ENCODE assay signal across 11 cellular contexts in the genomic region with DNA sequence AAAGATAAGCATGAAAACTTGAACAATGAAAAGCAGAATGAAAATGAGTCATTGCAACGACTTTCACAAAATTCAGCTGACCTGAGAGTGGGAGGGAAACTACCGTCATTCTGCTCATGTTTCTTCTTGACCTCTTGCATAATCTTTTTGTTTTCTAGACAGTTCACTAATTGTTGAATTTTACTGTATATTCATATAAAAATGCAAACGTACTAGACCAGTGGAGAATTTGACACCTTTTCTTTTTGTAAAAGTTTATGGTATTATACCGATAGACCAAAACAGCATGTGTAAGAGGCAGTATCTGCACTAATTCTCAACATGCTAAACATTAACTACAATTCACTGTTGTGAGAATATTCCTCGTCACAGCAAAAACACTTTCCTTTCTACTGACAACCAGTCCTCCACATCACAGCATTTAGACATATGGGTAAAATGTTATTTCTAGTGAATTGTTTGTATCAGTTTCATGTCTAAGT.
DNase-seq lines count a peak whose midpoint lies in the region; ATAC-seq and TF ChIP-seq lines count a peak whose summit lies in the region.
"Had no signal": no experiment of that assay in that cellular context is flagged by ENCODE, and none has a peak within 500 bp of the region (broad histone marks: within the 10 kb centered on the region; RNA-seq: fewer than 3 reads in every experiment).

No MANE protein-coding gene starts in this region.

- intact Hi-C loops in esophagus muscularis mucosa (cut with DNase I), result no loop called here

- ATAC-seq in HG02970 (IDR thresholded peaks at IDR 0.05; ENCODE audit: low FRiP score, unreplicated experiment) (peak; percentile 64), HG03039 (IDR thresholded peaks at IDR 0.05; ENCODE audit: unreplicated experiment) (no peak), GM21390 (IDR thresholded peaks at IDR 0.05; ENCODE audit: unreplicated experiment) (no peak)
- ATAC-seq: gastroesophageal sphincter had no signal

- 78% methylated on average over 5 of the region's 5 CpGs for WGBS in esophagus muscularis mucosa

- no peak overlapping the region for H3K4me3 ChIP-seq in esophagus muscularis mucosa
- H3K4me3 ChIP-seq: BLaER1 treated with 17β-estradiol and CSF1 and Interleukin-3, amounts not matched to agents 10 nM and 100 nM; gastroesophageal sphincter had no signal

- peak; percentile 23 for DNase-seq in Caki2 (ENCODE audit: low read depth)
- DNase-seq in RPMI7951 (ENCODE audit: low read depth), result peak; percentile 33
- DNase-seq in foreskin melanocyte, result peak; percentile 52
- no peak for DNase-seq in esophagus muscularis mucosa (ENCODE audit: extremely low spot score)
- no peak for DNase-seq in NCI-H1105 (lab: John Stamatoyannopoulos, UW)

- no peaks in the 10 kb centered on the region for H3K27me3 ChIP-seq in esophagus muscularis mucosa
- H3K27me3 ChIP-seq: BLaER1 treated with 17β-estradiol and CSF1 and Interleukin-3, amounts not matched to agents 10 nM and 100 nM; gastroesophageal sphincter; neutrophil had no signal

- no peaks in the 10 kb centered on the region for H3K9me3 ChIP-seq in esophagus muscularis mucosa
- H3K9me3 ChIP-seq: gastroesophageal sphincter, neutrophil had no signal

- no peak overlapping the region for H3K27ac ChIP-seq in esophagus muscularis mucosa (replicated peaks in 1 of 4)
- H3K27ac ChIP-seq: BLaER1 treated with 17β-estradiol and CSF1 and Interleukin-3, amounts not matched to agents 10 nM and 100 nM; gastroesophageal sphincter; neutrophil had no signal

- TF ChIP-seq CTCF in esophagus muscularis mucosa (IDR thresholded peaks at IDR 0.05), result no peak

- in situ Hi-C loops in Caki2 (cut with HindIII; ENCODE audit: low pct_unique_long_range_greater_than_20kb, low sequenced_read_pairs), result no loop called here

- no peak for TF ChIP-seq POLR2A in esophagus muscularis mucosa (IDR thresholded peaks at IDR 0.05; ENCODE audit: low read depth)

- H3K36me3 ChIP-seq in esophagus muscularis mucosa, result no peaks in the 10 kb centered on the region
- H3K36me3 ChIP-seq: BLaER1 treated with 17β-estradiol and CSF1 and Interleukin-3, amounts not matched to agents 10 nM and 100 nM; gastroesophageal sphincter; neutrophil had no signal

- no peak for TF ChIP-seq EP300 in esophagus muscularis mucosa (IDR thresholded peaks at IDR 0.05)

- no peaks in the 10 kb centered on the region for H3K4me1 ChIP-seq in esophagus muscularis mucosa
- H3K4me1 ChIP-seq: gastroesophageal sphincter had no signal

Comparison
In these comparisons a context has a peak if more than half of its experiments do, and no peak if none do; other contexts are left out.
1. DNase-seq: peak in Caki2 (single experiment), RPMI7951 (single experiment) and foreskin melanocyte (single experiment); none in esophagus muscularis mucosa (single experiment) and NCI-H1105 (single experiment).